ENCODE assay signal across 8 cellular contexts in genomic region chr15:51750942-51751686, GRCh38. TPM values are rescaled to one million over a fixed set of nuclear protein-coding genes. Genes with fewer than 3 reads are reported as not detected.
A peak's percentile ranks its signal among the peaks of the same experiment; 100 is the strongest.
DNase-seq lines count a peak whose midpoint lies in the region; ATAC-seq and TF ChIP-seq lines count a peak whose summit lies in the region.

TMOD2 (plus strand) TSS chr15:51751597; CDS start chr15:51766442, 14,845 bp downstream.

- no peaks in the 10 kb centered on the region for H3K9me3 ChIP-seq in Loucy (ENCODE audit: insufficient read depth, low read depth, low read length)

- no peaks in the 10 kb centered on the region for H3K36me3 Mint-ChIP-seq in stimulated activated naive B cell treated with anti-CD40 and anti-IgM and Interleukin-4, amounts not matched to agents 10 μg/mL and 1 μg/mL and 100 μg/mL, for 72 hours

- H4K20me1 ChIP-seq in Loucy (ENCODE audit: insufficient read depth, low read length, poor library complexity, severe bottlenecking), result no peaks in the 10 kb centered on the region

- H3K4me3 Mint-ChIP-seq in stimulated activated naive B cell treated with anti-CD40 and anti-IgM and Interleukin-4, amounts not matched to agents 10 μg/mL and 1 μg/mL and 100 μg/mL, for 72 hours, result peak within 1 kb of the TSS; percentile 87 to 94

- H3K27ac Mint-ChIP-seq in stimulated activated naive B cell treated with anti-CD40 and anti-IgM and Interleukin-4, amounts not matched to agents 10 μg/mL and 1 μg/mL and 100 μg/mL, for 72 hours, result peak within 1 kb of the TSS; percentile 81

- H3K4me1 ChIP-seq in Loucy (ENCODE audit: insufficient read depth, low read length, poor library complexity, severe bottlenecking), result peaks cover 42% of the 10 kb centered on the region

- H2AFZ ChIP-seq in Loucy (ENCODE audit: low read length), result peak within 1 kb of the TSS; percentile 90

- peak within 1 kb of the TSS; percentile 61 for H3K9ac ChIP-seq in Loucy (ENCODE audit: low read depth, low read length, poor library complexity, severe bottlenecking)

- H3K9me2 ChIP-seq in Loucy (replicated peaks; ENCODE audit: low read depth, low read length), result no peaks in the 10 kb centered on the region

- H3K9me3 Mint-ChIP-seq in stimulated activated naive B cell treated with anti-CD40 and anti-IgM and Interleukin-4, amounts not matched to agents 10 μg/mL and 1 μg/mL and 100 μg/mL, for 72 hours, result no peaks in the 10 kb centered on the region

- peak; percentile 82 for DNase-seq in GM06990 (ENCODE audit: extremely low read depth, insufficient read length)
- peak; percentile 61 for DNase-seq in activated CD4-positive, alpha-beta T cell treated with anti-CD3 and anti-CD28 coated beads for 48 hours
- DNase-seq in effector CD4-positive, alpha-beta T cell, result peak; percentile 32
- peak; percentile 34 to 54 for DNase-seq in lung microvascular endothelial cell (ENCODE audit: low read depth in 2 of 2)
- peak; percentile 46 for DNase-seq in stimulated activated naive B cell treated with anti-CD40 and anti-IgM and Interleukin-4, amounts not matched to agents 10 μg/mL and 1 μg/mL and 100 μg/mL, for 72 hours
- no peak for DNase-seq in NCI-H1694 treated with DMSO at 0.1 percent for 48 hours (lab: John Stamatoyannopoulos, UW)

- peaks cover 5 to 7% of the 10 kb centered on the region in 2 donors for H3K27me3 Mint-ChIP-seq in stimulated activated naive B cell treated with anti-CD40 and anti-IgM and Interleukin-4, amounts not matched to agents 10 μg/mL and 1 μg/mL and 100 μg/mL, for 72 hours

- peak within 1 kb of the TSS; percentile 93 for H3K4me2 ChIP-seq in Loucy (ENCODE audit: low read depth, low read length, poor library complexity, severe bottlenecking)

- H3K27me3 ChIP-seq in GM06990 (replicated peaks; ENCODE audit: control insufficient read depth, insufficient read depth, low read length) (no peaks in the 10 kb centered on the region), Loucy (ENCODE audit: insufficient read depth, low read length, poor library complexity, severe bottlenecking) (no peaks in the 10 kb centered on the region)

- peaks cover 12 to 20% of the 10 kb centered on the region in 2 donors for H3K4me1 Mint-ChIP-seq in stimulated activated naive B cell treated with anti-CD40 and anti-IgM and Interleukin-4, amounts not matched to agents 10 μg/mL and 1 μg/mL and 100 μg/mL, for 72 hours

- H3K36me3 ChIP-seq in GM06990 (ENCODE audit: control insufficient read depth, insufficient read depth, low read length), result no peaks in the 10 kb centered on the region
- no peaks in the 10 kb centered on the region for H3K36me3 ChIP-seq in Loucy (ENCODE audit: insufficient read depth, low read length)

- H3F3A ChIP-seq in Loucy (ENCODE audit: low read depth), result no peaks in the 10 kb centered on the region

- peak; percentile 70 for ATAC-seq in GM21825 (IDR thresholded peaks at IDR 0.05; ENCODE audit: unreplicated experiment)
- ATAC-seq in stimulated activated naive B cell treated with anti-CD40 and anti-IgM and Interleukin-4, amounts not matched to agents 10 μg/mL and 1 μg/mL and 100 μg/mL, for 72 hours (replicated peaks), result peak; percentile 84 to 88

- peaks cover 26% of the 10 kb centered on the region for H3K79me2 ChIP-seq in Loucy (ENCODE audit: insufficient read depth, low read length)

- peak within 1 kb of the TSS; percentile 81 for H3K4me3 ChIP-seq in GM06990 (replicated peaks; ENCODE audit: low read depth, low read length)
- peak within 1 kb of the TSS; percentile 82 for H3K4me3 ChIP-seq in Loucy (ENCODE audit: low read length, poor library complexity, severe bottlenecking)

- TF ChIP-seq CTCF in GM06990 (IDR thresholded peaks at IDR 0.05; ENCODE audit: insufficient read depth, low read length, poor library complexity, severe bottlenecking) (no peak), Loucy (conservative IDR thresholded peaks at IDR 0.05; ENCODE audit: low read length) (no peak)

RNA-seq across cellular contexts. Expression of gene TMOD2, which starts in this region (rescaled TPM):
- total RNA-seq in lung microvascular endothelial cell, result 13.5 and 29.2 TPM in 2 replicates
